ENCODE assay signal across 12 cellular contexts in genomic region chr10:124737221-124737620, GRCh38. TPM values are rescaled to one million over a fixed set of nuclear protein-coding genes. Genes with fewer than 3 reads are reported as not detected.
A peak's percentile ranks its signal among the peaks of the same experiment; 100 is the strongest.
DNase-seq lines count a peak whose midpoint lies in the region; ATAC-seq, FAIRE-seq and TF ChIP-seq lines count a peak whose summit lies in the region.
"Had no signal": no experiment of that assay in that cellular context is flagged by ENCODE, and none has a peak within 500 bp of the region (broad histone marks: within the 10 kb centered on the region; RNA-seq: fewer than 3 reads in every experiment).

No MANE protein-coding gene starts in this region.

- DNase-seq in H9 (peak; percentile 26), kidney (peak; percentile 64), cortex of kidney (lab: John Stamatoyannopoulos, UW) (no peak), islet precursor cell (no peak), erythroblast (lab: John Stamatoyannopoulos, UW) (no peak)
- DNase-seq in stimulated activated effector memory CD8-positive, alpha-beta T cell treated with anti-CD3 and anti-CD28 coated beads, Interleukin-12 subunit alpha, Interleukin-12 subunit beta, amount 100 ng/mL, for 72 hours (ENCODE audit: low spot score in 2 of 2), result peak in 1 of 2 donors; percentile 48
- DNase-seq: activated naive CD4-positive, alpha-beta T cell; DMS153; NCI-H1436; OCI-M1 had no signal

- no peak overlapping the region for H3K18ac ChIP-seq in H9 (ENCODE audit: insufficient read length, low read depth, low read length)

- H4K8ac ChIP-seq in H9 (replicated peaks; ENCODE audit: insufficient read length, low read depth, low read length), result no peak overlapping the region

- H4K20me1 ChIP-seq in H9 (ENCODE audit: control insufficient read depth, insufficient read depth, insufficient read length), result peaks cover 2% of the 10 kb centered on the region

- no peaks in the 10 kb centered on the region for H3K36me3 ChIP-seq in kidney (ENCODE audit: control insufficient read depth in 1 of 2, insufficient read depth in 2 of 2, low read length in 2 of 2)

- peaks cover 54 to 64% of the 10 kb centered on the region in 2 experiments for H3K4me1 Mint-ChIP-seq in H9
- peaks cover 66% of the 10 kb centered on the region for H3K4me1 Mint-ChIP-seq in activated T-helper 17 cell treated with anti-CD3 and anti-CD28 coated beads, Interleukin-2, amount 50 U/mL, for 72 hours
- H3K4me1 Mint-ChIP-seq in stimulated activated effector memory CD8-positive, alpha-beta T cell treated with anti-CD3 and anti-CD28 coated beads, Interleukin-12 subunit alpha, Interleukin-12 subunit beta, amount 100 ng/mL, for 72 hours, result peaks cover 98% of the 10 kb centered on the region

- no peak overlapping the region; a peak in 1 of 5 replicates for H3K4me3 Mint-ChIP-seq in H9
- peak overlapping the region; percentile 76 for H3K4me3 Mint-ChIP-seq in activated T-helper 17 cell treated with anti-CD3 and anti-CD28 coated beads, Interleukin-2, amount 50 U/mL, for 72 hours
- peak overlapping the region; percentile 89 for H3K4me3 Mint-ChIP-seq in stimulated activated effector memory CD8-positive, alpha-beta T cell treated with anti-CD3 and anti-CD28 coated beads, Interleukin-12 subunit alpha, Interleukin-12 subunit beta, amount 100 ng/mL, for 72 hours

- H3K27ac ChIP-seq in H9 (ENCODE audit: insufficient read length, low read depth, low read length) (no peak overlapping the region), kidney (ENCODE audit: low read depth in 2 of 2, low read length in 2 of 2) (peak overlapping the region; percentile 86 to 95)

- no peak overlapping the region for H2AK5ac ChIP-seq in H9 (ENCODE audit: insufficient read length, low read length)

- no peak overlapping the region for H4K91ac ChIP-seq in H9 (ENCODE audit: insufficient read length, low read depth, low read length)

- H3K4me2 ChIP-seq in H9 (ENCODE audit: insufficient read depth, insufficient read length, low read length), result no peak overlapping the region

- no CpG with 5 or more reads among the region's 7 CpGs for WGBS in H9 (ENCODE audit: extremely low coverage, insufficient read length, low lambda C conversion rate)

- H3K27ac Mint-ChIP-seq in H9, result no peak overlapping the region
- H3K27ac Mint-ChIP-seq in activated T-helper 17 cell treated with anti-CD3 and anti-CD28 coated beads, Interleukin-2, amount 50 U/mL, for 72 hours, result peak overlapping the region; percentile 45
- H3K27ac Mint-ChIP-seq in stimulated activated effector memory CD8-positive, alpha-beta T cell treated with anti-CD3 and anti-CD28 coated beads, Interleukin-12 subunit alpha, Interleukin-12 subunit beta, amount 100 ng/mL, for 72 hours, result peak overlapping the region; percentile 90

- no peak overlapping the region for H2BK12ac ChIP-seq in H9 (ENCODE audit: insufficient read length, low read depth, low read length)

- peaks cover 32% of the 10 kb centered on the region for H3K27me3 Mint-ChIP-seq in H9 (ENCODE audit: low read depth)
- no peaks in the 10 kb centered on the region for H3K27me3 Mint-ChIP-seq in activated T-helper 17 cell treated with anti-CD3 and anti-CD28 coated beads, Interleukin-2, amount 50 U/mL, for 72 hours

- peaks cover 0 to 5% (median 2%) of the 10 kb centered on the region in 3 experiments; a peak in 5 of 7 replicates for H3K36me3 Mint-ChIP-seq in H9 (ENCODE audit: insufficient read depth in 1 of 3, low read depth in 3 of 3)
- H3K36me3 Mint-ChIP-seq in activated T-helper 17 cell treated with anti-CD3 and anti-CD28 coated beads, Interleukin-2, amount 50 U/mL, for 72 hours (ENCODE audit: low read depth), result peaks cover 38% of the 10 kb centered on the region
- peaks cover 53% of the 10 kb centered on the region for H3K36me3 Mint-ChIP-seq in stimulated activated effector memory CD8-positive, alpha-beta T cell treated with anti-CD3 and anti-CD28 coated beads, Interleukin-12 subunit alpha, Interleukin-12 subunit beta, amount 100 ng/mL, for 72 hours

- H3K9ac ChIP-seq in H9 (ENCODE audit: extremely low read depth, insufficient read length, low read length) (no peak overlapping the region), kidney (ENCODE audit: low read length in 2 of 2) (peak overlapping the region in 1 of 2 donors; percentile 72)

- H4K5ac ChIP-seq in H9 (ENCODE audit: insufficient read length, low read depth, low read length), result no peak overlapping the region

- H3K79me1 ChIP-seq in H9 (ENCODE audit: insufficient read depth, low read depth, low read length, poor library complexity, severe bottlenecking), result no peaks in the 10 kb centered on the region

- no peak overlapping the region for H3T11ph ChIP-seq in H9 (ENCODE audit: low read length)

- peak overlapping the region in 1 of 2 donors; percentile 26 for H3K4me3 ChIP-seq in kidney (ENCODE audit: low read length in 2 of 2)

- H3K4me1 ChIP-seq in H9 (ENCODE audit: insufficient read depth, low read length) (peaks cover 15% of the 10 kb centered on the region; the same call in 1 of the 2 replicates), kidney (ENCODE audit: control insufficient read depth in 1 of 2, insufficient read depth in 1 of 2, low read depth in 1 of 2, low read length in 2 of 2) (peaks cover 89 to 94% of the 10 kb centered on the region in 2 donors)

- H2BK120ac ChIP-seq in H9 (ENCODE audit: low read depth, low read length, poor library complexity, severe bottlenecking), result no peak overlapping the region

- no peak overlapping the region for H2BK15ac ChIP-seq in H9 (ENCODE audit: low read depth, low read length)

- TF ChIP-seq POLR2A in erythroblast (IDR thresholded peaks at IDR 0.05; ENCODE audit: low read length), result no peak

- intact Hi-C loops in kidney (cut with DNase I), result no loop called here

- H3K23ac ChIP-seq in H9 (ENCODE audit: insufficient read length, low read depth, low read length), result no peak overlapping the region

- no peaks in the 10 kb centered on the region; a peak in 1 of 5 replicates for H3K9me3 Mint-ChIP-seq in H9
- H3K9me3 Mint-ChIP-seq in activated T-helper 17 cell treated with anti-CD3 and anti-CD28 coated beads, Interleukin-2, amount 50 U/mL, for 72 hours, result no peaks in the 10 kb centered on the region
- no peaks in the 10 kb centered on the region for H3K9me3 Mint-ChIP-seq in stimulated activated effector memory CD8-positive, alpha-beta T cell treated with anti-CD3 and anti-CD28 coated beads, Interleukin-12 subunit alpha, Interleukin-12 subunit beta, amount 100 ng/mL, for 72 hours

- H3K23me2 ChIP-seq in H9 (ENCODE audit: insufficient read length, low read depth, low read length, poor library complexity, severe bottlenecking), result no peaks in the 10 kb centered on the region

- no peak overlapping the region for H3K4ac ChIP-seq in H9 (ENCODE audit: low read depth, low read length)

- no peak overlapping the region for H2BK20ac ChIP-seq in H9 (ENCODE audit: low read depth, low read length, poor library complexity, severe bottlenecking)

- no peaks in the 10 kb centered on the region; the same call in 1 of the 2 replicates for H3K79me2 ChIP-seq in H9 (ENCODE audit: insufficient read depth, low read length)

- H3K27me3 ChIP-seq in H9 (ENCODE audit: insufficient read depth, low read length), result no peaks in the 10 kb centered on the region; the same call in 1 of the 2 replicates

- H3K9me3 ChIP-seq in H9 (ENCODE audit: control insufficient read depth, low read depth, low read length) (no peaks in the 10 kb centered on the region), kidney (ENCODE audit: control insufficient read depth in 1 of 2, low read length in 2 of 2) (no peaks in the 10 kb centered on the region)

- no peak overlapping the region for H3K56ac ChIP-seq in H9 (ENCODE audit: insufficient read length, low read depth, low read length)

- no peak overlapping the region for H3K14ac ChIP-seq in H9 (ENCODE audit: insufficient read depth, low read length)

- no peak overlapping the region for H2AFZ ChIP-seq in H9 (ENCODE audit: low read length)

- TF ChIP-seq CTCF in H9 (conservative IDR thresholded peaks at IDR 0.05) (no peak), kidney (IDR thresholded peaks at IDR 0.05; ENCODE audit: borderline replicate concordance, extremely low read depth, insufficient read depth) (no peak)

- FAIRE-seq in kidney (lab: Jason Lieb, UNC), result no peak

- no peak for ATAC-seq in activated T-helper 17 cell treated with anti-CD3 and anti-CD28 coated beads, Interleukin-2, amount 50 U/mL, for 72 hours (replicated peaks)
- no peak for ATAC-seq in stimulated activated effector memory CD8-positive, alpha-beta T cell treated with anti-CD3 and anti-CD28 coated beads, Interleukin-12 subunit alpha, Interleukin-12 subunit beta, amount 100 ng/mL, for 72 hours
- ATAC-seq in HG03095 (IDR thresholded peaks at IDR 0.05; ENCODE audit: unreplicated experiment), result no peak

- H2BK5ac ChIP-seq in H9 (ENCODE audit: insufficient read length, low read length), result no peak overlapping the region

RNA-seq across cellular contexts. Expression of gene FAM53B, which starts 7.0 kb away (rescaled TPM):
- total RNA-seq in H9 (2021) (10.6 and 11.5 TPM in 2 replicates), kidney (30.0 TPM)
- total RNA-seq in activated T-helper 17 cell treated with anti-CD3 and anti-CD28 coated beads, Interleukin-2, amount 50 U/mL, for 72 hours, result 10 to 100 TPM; 21.7 to 36.8 TPM
- polyA plus RNA-seq in kidney (ENCODE audit: insufficient read depth, low read depth, low replicate concordance), result 11.8 TPM

RNA-seq across cellular contexts. Expression of gene EEF1AKMT2, which starts 54.5 kb away (rescaled TPM):
- total RNA-seq in H9 (2021) (17.8 and 19.0 TPM in 2 replicates), kidney (18.0 TPM)
- 1 to 10 TPM; 7.6 to 10.0 TPM for total RNA-seq in activated T-helper 17 cell treated with anti-CD3 and anti-CD28 coated beads, Interleukin-2, amount 50 U/mL, for 72 hours
- 20.5 TPM for polyA plus RNA-seq in kidney (ENCODE audit: insufficient read depth, low read depth, low replicate concordance)

Comparison
In these comparisons a context has a peak if more than half of its experiments do, and no peak if none do; other contexts are left out.
1. DNase-seq: peak in H9 (single experiment) and kidney (single experiment); none in cortex of kidney (single experiment), islet precursor cell (single experiment) and erythroblast (0 of 2).
2. H3K27ac Mint-ChIP-seq: peak in activated T-helper 17 cell treated with anti-CD3 and anti-CD28 coated beads, Interleukin-2, amount 50 U/mL, for 72 hours (single experiment) and stimulated activated effector memory CD8-positive, alpha-beta T cell treated with anti-CD3 and anti-CD28 coated beads, Interleukin-12 subunit alpha, Interleukin-12 subunit beta, amount 100 ng/mL, for 72 hours (single experiment); none in H9 (0 of 3).
3. H3K4me3 Mint-ChIP-seq: peak in activated T-helper 17 cell treated with anti-CD3 and anti-CD28 coated beads, Interleukin-2, amount 50 U/mL, for 72 hours (single experiment) and stimulated activated effector memory CD8-positive, alpha-beta T cell treated with anti-CD3 and anti-CD28 coated beads, Interleukin-12 subunit alpha, Interleukin-12 subunit beta, amount 100 ng/mL, for 72 hours (single experiment); none in H9 (0 of 2).